10 cellular contexts compared by ENCODE assay signal in genomic region chr9:132381966-132382541, GRCh38. TPM values are rescaled to one million over a fixed set of nuclear protein-coding genes. Genes with fewer than 3 reads are reported as not detected.
DNase-seq lines count a peak whose midpoint lies in the region; ATAC-seq lines count a peak whose summit lies in the region.
"Had no signal": no experiment of that assay in that cellular context is flagged by ENCODE, and none has a peak within 500 bp of the region (broad histone marks: within the 10 kb centered on the region; RNA-seq: fewer than 3 reads in every experiment).

No MANE protein-coding gene starts in this region.

- no peaks in the 10 kb centered on the region for H3K27me3 Mint-ChIP-seq in stimulated activated naive CD8-positive, alpha-beta T cell treated with anti-CD3 and anti-CD28 coated beads, Interleukin-15, Interleukin-2, amounts not matched to agents 100 ng/mL and 50 ng/mL, for 24 hours

- no peaks in the 10 kb centered on the region for H3K9me3 Mint-ChIP-seq in stimulated activated naive CD8-positive, alpha-beta T cell treated with anti-CD3 and anti-CD28 coated beads, Interleukin-15, Interleukin-2, amounts not matched to agents 100 ng/mL and 50 ng/mL, for 24 hours

- H3K4me1 Mint-ChIP-seq in stimulated activated naive CD8-positive, alpha-beta T cell treated with anti-CD3 and anti-CD28 coated beads, Interleukin-15, Interleukin-2, amounts not matched to agents 100 ng/mL and 50 ng/mL, for 24 hours (ENCODE audit: low read depth), result peaks cover 40% of the 10 kb centered on the region

- DNase-seq in stimulated activated naive CD8-positive, alpha-beta T cell treated with anti-CD3 and anti-CD28 coated beads, Interleukin-15, Interleukin-2, amounts not matched to agents 100 U/mL and 50 U/mL, for 24 hours, result no peak
- DNase-seq in SKM-1 treated with dmso at 0.1 percent for 144 hours (lab: John Stamatoyannopoulos, UW; ENCODE audit: unreplicated experiment) (peak; percentile 37), nucleus accumbens (lab: John Stamatoyannopoulos, UW) (no peak), ureter (ENCODE audit: low spot score) (no peak), NCI-H2171 (lab: John Stamatoyannopoulos, UW) (no peak), kidney tubule cell (ENCODE audit: low spot score) (no peak)
- DNase-seq: NCI-H345 had no signal

- H3K4me3 Mint-ChIP-seq in stimulated activated naive CD8-positive, alpha-beta T cell treated with anti-CD3 and anti-CD28 coated beads, Interleukin-15, Interleukin-2, amounts not matched to agents 100 ng/mL and 50 ng/mL, for 24 hours, result peak overlapping the region; percentile 5

- no peak for ATAC-seq in stimulated activated naive CD8-positive, alpha-beta T cell treated with anti-CD3 and anti-CD28 coated beads, Interleukin-15, Interleukin-2, amounts not matched to agents 100 U/mL and 50 U/mL, for 24 hours
- peak; percentile 55 for ATAC-seq in HG03039 (IDR thresholded peaks at IDR 0.05; ENCODE audit: unreplicated experiment)

- peaks cover 54% of the 10 kb centered on the region for H3K36me3 Mint-ChIP-seq in stimulated activated naive CD8-positive, alpha-beta T cell treated with anti-CD3 and anti-CD28 coated beads, Interleukin-15, Interleukin-2, amounts not matched to agents 100 ng/mL and 50 ng/mL, for 24 hours (ENCODE audit: low read depth)

- peak overlapping the region; percentile 74 for H3K27ac Mint-ChIP-seq in stimulated activated naive CD8-positive, alpha-beta T cell treated with anti-CD3 and anti-CD28 coated beads, Interleukin-15, Interleukin-2, amounts not matched to agents 100 ng/mL and 50 ng/mL, for 24 hours

RNA-seq across cellular contexts. Expression of gene TTF1, which starts 24.6 kb away (rescaled TPM):
- 13.1 TPM for total RNA-seq in ureter

RNA-seq across cellular contexts. Expression of gene SETX, which starts 27.3 kb away (rescaled TPM):
- 67.6 TPM for total RNA-seq in ureter

RNA-seq across cellular contexts. Expression of gene CFAP77, which starts 28.0 kb away (rescaled TPM):
- total RNA-seq in ureter, result not detected
- total RNA-seq: ascending aorta had no signal
